In the genomic region with DNA sequence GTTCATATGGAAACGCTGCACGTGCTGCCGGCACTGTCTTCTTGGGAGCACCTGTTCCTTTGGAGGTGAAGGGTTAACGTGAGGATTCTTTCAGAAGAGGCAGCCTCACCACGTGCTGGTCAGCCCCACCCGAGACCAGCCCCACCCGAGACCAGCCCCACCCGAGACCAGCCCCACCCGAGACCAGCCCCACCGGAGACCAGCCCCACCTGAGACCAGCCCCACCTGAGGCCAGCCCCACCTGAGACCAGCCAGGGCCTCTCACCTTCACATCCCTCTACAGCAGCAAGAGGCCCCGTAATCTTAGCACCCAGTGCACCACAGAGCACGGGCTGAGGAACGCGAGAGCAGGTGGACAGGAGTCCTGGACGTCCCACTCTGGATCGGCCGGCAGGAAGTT, we compare ENCODE assay signal across 28 cellular contexts. TPM values are rescaled to one million over a fixed set of nuclear protein-coding genes. Genes with fewer than 3 reads are reported as not detected.
"Had no signal": no experiment of that assay in that cellular context is flagged by ENCODE, and none has a peak within 500 bp of the region (broad histone marks: within the 10 kb centered on the region; RNA-seq: fewer than 3 reads in every experiment).

No MANE protein-coding gene starts in this region.

- DNase-seq: colonic mucosa; cortex of kidney; dermis blood vessel endothelial cell; dorsolateral prefrontal cortex; effector CD4-positive, alpha-beta T cell; effector CD8-positive, alpha-beta T cell; effector memory CD4-positive, alpha-beta T cell; effector memory CD8-positive, alpha-beta T cell; endodermal cell; erythroblast; esophagus squamous epithelium; foreskin fibroblast; foreskin keratinocyte; gastrocnemius medialis; glutamatergic neuron; head of caudate nucleus; heart left ventricle; heart right ventricle had no signal

- ATAC-seq: effector memory CD8-positive, alpha-beta T cell; esophagus mucosa; foreskin keratinocyte; gastrocnemius medialis; gastroesophageal sphincter; heart left ventricle; heart right ventricle had no signal

- H3K4me1 ChIP-seq: colonic mucosa, esophagus squamous epithelium, foreskin keratinocyte, gastrocnemius medialis, gastroesophageal sphincter had no signal

- H3K27ac ChIP-seq: colonic mucosa, epithelial cell of prostate, esophagus muscularis mucosa, esophagus squamous epithelium, foreskin keratinocyte, gastrocnemius medialis, gastroesophageal sphincter, heart left ventricle, heart right ventricle had no signal

- H3K9me3 ChIP-seq: colonic mucosa, esophagus muscularis mucosa, esophagus squamous epithelium, gastrocnemius medialis, gastroesophageal sphincter, heart left ventricle, heart right ventricle had no signal

- H3K36me3 ChIP-seq: colonic mucosa, esophagus muscularis mucosa, esophagus squamous epithelium, gastrocnemius medialis, gastroesophageal sphincter, heart left ventricle, heart right ventricle had no signal

- H3K27me3 ChIP-seq: colonic mucosa, foreskin keratinocyte, heart left ventricle, heart right ventricle had no signal

- FAIRE-seq: colon, endometrium, endothelial cell of umbilical vein, frontal cortex had no signal

- H3K4me3 ChIP-seq: colonic mucosa, coronary artery, dorsolateral prefrontal cortex, esophagus muscularis mucosa, esophagus squamous epithelium, gastrocnemius medialis, gastroesophageal sphincter, heart left ventricle, heart right ventricle had no signal

RNA-seq across cellular contexts. Expression of a gene that starts 18.0 kb away (rescaled TPM):
- total RNA-seq: dermis blood vessel endothelial cell, dermis microvascular lymphatic vessel endothelial cell, endothelial cell of umbilical vein had no signal
- polyA plus RNA-seq: endothelial cell of umbilical vein had no signal
